Comparison of ENCODE assay signal across 19 cellular contexts in the genomic region with DNA sequence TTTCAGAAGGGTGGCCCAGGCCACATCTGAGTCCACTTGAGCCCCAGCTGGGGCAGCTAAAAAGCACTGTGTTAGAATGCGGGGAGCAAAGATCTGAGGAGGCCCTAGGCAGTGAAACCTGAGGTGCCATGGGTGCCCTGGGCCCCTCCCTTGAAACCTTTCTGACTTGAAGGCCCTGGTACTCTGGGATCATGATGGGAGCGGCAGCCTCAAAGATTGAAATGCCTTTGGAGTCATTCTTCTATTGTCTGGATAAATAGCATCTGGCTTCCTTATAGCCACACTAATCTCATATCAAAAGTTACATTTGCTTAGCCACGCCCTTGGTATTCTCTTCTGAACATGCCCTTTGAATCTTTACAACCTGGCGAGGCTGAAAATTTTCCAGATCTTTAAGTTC. TPM values are rescaled to one million over a fixed set of nuclear protein-coding genes. Genes with fewer than 3 reads are reported as not detected.
"Had no signal": no experiment of that assay in that cellular context is flagged by ENCODE, and none has a peak within 500 bp of the region (broad histone marks: within the 10 kb centered on the region; RNA-seq: fewer than 3 reads in every experiment).

No MANE protein-coding gene starts in this region.

- H3K9me3 ChIP-seq: ovary, tibial artery, upper lobe of right lung, vagina had no signal

- H3K27me3 Mint-ChIP-seq: central memory CD8-positive, alpha-beta T cell; natural killer cell treated with Interleukin-12 subunit alpha and Interleukin-12 subunit beta and Interleukin-15 and Interleukin-18, amount 100 ng/mL, for 72 hours; stimulated activated memory B cell treated with anti-CD40 and anti-IgM and Interleukin-4, amounts not matched to agents 10 μg/mL and 1 μg/mL and 100 μg/mL, for 72 hours had no signal

- H3K27ac Mint-ChIP-seq: natural killer cell treated with Interleukin-12 subunit alpha and Interleukin-12 subunit beta and Interleukin-15 and Interleukin-18, amount 100 ng/mL, for 72 hours; neural progenitor cell; progenitor cell of endocrine pancreas; stimulated activated memory B cell treated with anti-CD40 and anti-IgM and Interleukin-4, amounts not matched to agents 10 μg/mL and 1 μg/mL and 100 μg/mL, for 72 hours; stimulated activated naive CD8-positive, alpha-beta T cell treated with anti-CD3 and anti-CD28 coated beads, Interleukin-15, Interleukin-2, amounts not matched to agents 100 ng/mL and 50 ng/mL, for 24 hours had no signal

- H3K9me3 Mint-ChIP-seq: stimulated activated naive CD8-positive, alpha-beta T cell treated with anti-CD3 and anti-CD28 coated beads, Interleukin-15, Interleukin-2, amounts not matched to agents 100 ng/mL and 50 ng/mL, for 24 hours had no signal

- H3K27ac ChIP-seq: epithelial cell of prostate, neural progenitor cell, ovary, tibial artery, upper lobe of right lung, vagina had no signal

- ATAC-seq: natural killer cell treated with Interleukin-12 subunit alpha and Interleukin-12 subunit beta and Interleukin-15 and Interleukin-18, amount 100 ng/mL, for 72 hours; stimulated activated memory B cell treated with anti-CD40 and anti-IgM and Interleukin-4, amounts not matched to agents 10 μg/mL and 1 μg/mL and 100 μg/mL, for 72 hours; upper lobe of right lung had no signal

- H3K4me3 Mint-ChIP-seq: central memory CD8-positive, alpha-beta T cell; natural killer cell treated with Interleukin-12 subunit alpha and Interleukin-12 subunit beta and Interleukin-15 and Interleukin-18, amount 100 ng/mL, for 72 hours; neural progenitor cell; stimulated activated memory B cell treated with anti-CD40 and anti-IgM and Interleukin-4, amounts not matched to agents 10 μg/mL and 1 μg/mL and 100 μg/mL, for 72 hours; stimulated activated naive CD8-positive, alpha-beta T cell treated with anti-CD3 and anti-CD28 coated beads, Interleukin-15, Interleukin-2, amounts not matched to agents 100 ng/mL and 50 ng/mL, for 24 hours had no signal

- H3K4me1 Mint-ChIP-seq: central memory CD8-positive, alpha-beta T cell; stimulated activated memory B cell treated with anti-CD40 and anti-IgM and Interleukin-4, amounts not matched to agents 10 μg/mL and 1 μg/mL and 100 μg/mL, for 72 hours had no signal

- H3K4me1 ChIP-seq: neural progenitor cell, tibial artery, upper lobe of right lung, vagina had no signal

- H3K36me3 Mint-ChIP-seq: natural killer cell treated with Interleukin-12 subunit alpha and Interleukin-12 subunit beta and Interleukin-15 and Interleukin-18, amount 100 ng/mL, for 72 hours; stimulated activated memory B cell treated with anti-CD40 and anti-IgM and Interleukin-4, amounts not matched to agents 10 μg/mL and 1 μg/mL and 100 μg/mL, for 72 hours had no signal

- H3K36me3 ChIP-seq: neural progenitor cell, ovary had no signal

- H3K4me3 ChIP-seq: neural progenitor cell, ovary, tibial artery, upper lobe of right lung, vagina had no signal

- H3K27me3 ChIP-seq: neural progenitor cell, ovary, tibial artery, upper lobe of right lung, vagina had no signal

- DNase-seq: dermis blood vessel endothelial cell; effector CD8-positive, alpha-beta T cell; foreskin melanocyte; head of caudate nucleus; hippocampal formation; nucleus accumbens; ovary; right cardiac atrium; stimulated activated CD4-positive, alpha-beta T cell treated with anti-CD3 and anti-CD28 coated beads, Interleukin-4, amount 100 ng/mL, for 24 hours; tibial artery; upper lobe of right lung had no signal

RNA-seq across cellular contexts. Expression of gene SEMA5A, which starts 7.7 kb away (rescaled TPM):
- total RNA-seq: natural killer cell treated with Interleukin-12 subunit alpha and Interleukin-12 subunit beta and Interleukin-15 and Interleukin-18, amount 100 ng/mL, for 72 hours had no signal
